In the genomic region with DNA sequence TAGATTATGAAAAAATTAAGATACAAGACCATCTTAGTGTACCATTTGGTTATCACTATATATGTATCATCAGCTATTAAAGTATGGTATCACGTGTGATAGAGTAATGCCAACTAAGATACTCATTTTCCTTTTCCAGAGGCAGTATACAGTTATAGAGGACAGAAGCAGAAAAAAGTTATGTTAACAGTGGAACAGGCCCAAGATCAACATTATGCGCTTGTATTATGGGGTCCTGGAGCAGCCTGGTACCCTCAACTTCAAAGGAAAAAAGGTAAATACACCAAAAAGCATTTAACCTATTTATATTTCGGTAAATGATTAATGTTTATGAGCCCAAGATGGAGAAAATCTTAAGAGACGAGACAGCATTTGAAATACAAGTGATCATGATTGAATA, we compare ENCODE assay signal across 7 cellular contexts. TPM values are rescaled to one million over a fixed set of nuclear protein-coding genes. Genes with fewer than 3 reads are reported as not detected.
"Had no signal": no experiment of that assay in that cellular context is flagged by ENCODE, and none has a peak within 500 bp of the region (broad histone marks: within the 10 kb centered on the region; RNA-seq: fewer than 3 reads in every experiment).

No MANE protein-coding gene starts in this region.

RNA-seq across cellular contexts. Expression of gene SYT15B, which starts 52.9 kb away (rescaled TPM):
- total RNA-seq: natural killer cell treated with Interleukin-12 subunit alpha and Interleukin-12 subunit beta and Interleukin-15 and Interleukin-18, amount 100 ng/mL, for 72 hours; occipital lobe; pulmonary artery endothelial cell; skeletal muscle tissue had no signal
- polyA plus RNA-seq: naive thymus-derived CD4-positive, alpha-beta T cell; naive thymus-derived CD8-positive, alpha-beta T cell; neural cell had no signal
